In genomic region chr5:146751054-146751453, GRCh38 we compare ENCODE assay signal across 15 cellular contexts.
A peak's percentile ranks its signal among the peaks of the same experiment; 100 is the strongest.
DNase-seq lines count a peak whose midpoint lies in the region; ATAC-seq and TF ChIP-seq lines count a peak whose summit lies in the region.
"Had no signal": no experiment of that assay in that cellular context is flagged by ENCODE, and none has a peak within 500 bp of the region (broad histone marks: within the 10 kb centered on the region; RNA-seq: fewer than 3 reads in every experiment).

No MANE protein-coding gene starts in this region.

- no peaks in the 10 kb centered on the region for H3K9me3 ChIP-seq in CD4-positive, CD25-positive, alpha-beta regulatory T cell (ENCODE audit: control insufficient read depth in 2 of 2, low read length in 2 of 2)
- no peaks in the 10 kb centered on the region for H3K9me3 ChIP-seq in DND-41 (ENCODE audit: insufficient read depth, low read length, severe bottlenecking)
- no peaks in the 10 kb centered on the region for H3K9me3 ChIP-seq in PC-3 (ENCODE audit: low read length)
- no peaks in the 10 kb centered on the region for H3K9me3 ChIP-seq in Peyer's patch
- H3K9me3 ChIP-seq: gastrocnemius medialis, SJSA1 had no signal

- H3K4me2 ChIP-seq in DND-41 (ENCODE audit: insufficient read depth, low read length) (no peak overlapping the region), PC-3 (ENCODE audit: low read length) (peak overlapping the region; percentile 36; the same call in 1 of the 2 replicates)

- H3K9me2 ChIP-seq in PC-3 (replicated peaks; ENCODE audit: low read length): no peaks in the 10 kb centered on the region

- no TSS peak for BruUV-seq in PC-3 (replicated peaks; lab: Mats Ljungman, UMichigan)
- BruUV-seq in Calu3 (replicated peaks; lab: Mats Ljungman, UMichigan): no TSS peak

- no peak for TF ChIP-seq POLR2A in Peyer's patch (IDR thresholded peaks at IDR 0.05)

- H3F3A ChIP-seq in PC-3 (ENCODE audit: low read length, unreplicated experiment): no peaks in the 10 kb centered on the region

- no peak for ATAC-seq in CD4-positive, CD25-positive, alpha-beta regulatory T cell (ENCODE audit: low read depth in 2 of 2)
- ATAC-seq in DND-41 (ENCODE audit: insufficient read depth, low read depth) (no peak), PC-3 (peak; percentile 82)
- ATAC-seq: gastrocnemius medialis had no signal

- H3K27me3 Mint-ChIP-seq in CD4-positive, CD25-positive, alpha-beta regulatory T cell: no peaks in the 10 kb centered on the region
- H3K27me3 Mint-ChIP-seq in Calu3 (ENCODE audit: unreplicated experiment): no peaks in the 10 kb centered on the region
- peaks cover 4% of the 10 kb centered on the region for H3K27me3 Mint-ChIP-seq in osteocyte (ENCODE audit: unreplicated experiment)
- H3K27me3 Mint-ChIP-seq: brain had no signal

- CTCF ChIA-PET in PC-3 (lab: Charles Lee) (no interaction called here), Calu3 (lab: Charles Lee) (no interaction called here)

- H4K20me1 ChIP-seq in DND-41 (ENCODE audit: insufficient read depth, low read length) (no peaks in the 10 kb centered on the region), PC-3 (ENCODE audit: low read length) (no peaks in the 10 kb centered on the region)

- peaks cover 47% of the 10 kb centered on the region for H3K4me1 ChIP-seq in CD4-positive, CD25-positive, alpha-beta regulatory T cell (ENCODE audit: control insufficient read depth, insufficient read depth, low read length, poor library complexity, severe bottlenecking)
- peaks cover 32% of the 10 kb centered on the region for H3K4me1 ChIP-seq in DND-41 (ENCODE audit: insufficient read depth, low read length)
- H3K4me1 ChIP-seq in PC-3 (ENCODE audit: insufficient read depth, low read length): peaks cover 11% of the 10 kb centered on the region
- H3K4me1 ChIP-seq in Peyer's patch: no peaks in the 10 kb centered on the region
- H3K4me1 ChIP-seq: gastrocnemius medialis, SJSA1 had no signal

- peaks cover 28 to 49% (median 38%) of the 10 kb centered on the region in 4 donors for H3K4me1 Mint-ChIP-seq in CD4-positive, CD25-positive, alpha-beta regulatory T cell
- peaks cover 16% of the 10 kb centered on the region for H3K4me1 Mint-ChIP-seq in Calu3 (ENCODE audit: low read depth, unreplicated experiment)
- no peaks in the 10 kb centered on the region for H3K4me1 Mint-ChIP-seq in osteocyte (ENCODE audit: unreplicated experiment)

- H2AFZ ChIP-seq in DND-41 (ENCODE audit: low read depth, low read length) (no peak overlapping the region), PC-3 (ENCODE audit: low read length) (peak overlapping the region; percentile 42; the same call in 1 of the 2 replicates)

- TF ChIP-seq CTCF in DND-41 (IDR thresholded peaks at IDR 0.05; ENCODE audit: borderline replicate concordance, extremely low read depth, low read length, poor library complexity, severe bottlenecking): no peak
- TF ChIP-seq CTCF in PC-3 (conservative IDR thresholded peaks at IDR 0.05; ENCODE audit: low read depth, low read length): no peak
- TF ChIP-seq CTCF in Calu3 (IDR thresholded peaks at IDR 0.05; ENCODE audit: unreplicated experiment): no peak
- TF ChIP-seq CTCF in Peyer's patch (IDR thresholded peaks at IDR 0.05): no peak
- TF ChIP-seq CTCF in osteocyte (IDR thresholded peaks at IDR 0.05): no peak

- H3K4me3 ChIP-seq in CD4-positive, CD25-positive, alpha-beta regulatory T cell (ENCODE audit: low read depth, low read length): no peak overlapping the region
- H3K4me3 ChIP-seq in DND-41 (ENCODE audit: low read depth in 1 of 2, low read length in 2 of 2) (no peak overlapping the region), PC-3 (ENCODE audit: low read length) (no peak overlapping the region), Peyer's patch (no peak overlapping the region)
- H3K4me3 ChIP-seq: gastrocnemius medialis, SJSA1 had no signal

- no peaks in the 10 kb centered on the region for H3K27me3 ChIP-seq in CD4-positive, CD25-positive, alpha-beta regulatory T cell (ENCODE audit: control insufficient read depth, insufficient read depth, low read length)
- H3K27me3 ChIP-seq in DND-41 (ENCODE audit: insufficient read depth, low read length, poor library complexity) (no peaks in the 10 kb centered on the region), PC-3 (ENCODE audit: low read length) (peaks cover 19% of the 10 kb centered on the region), Peyer's patch (no peaks in the 10 kb centered on the region)
- H3K27me3 ChIP-seq: gastrocnemius medialis, SJSA1 had no signal

- intact Hi-C loops in PC-3 (cut with micrococcal nuclease): no loop called here
- intact Hi-C loops in Calu3 (cut with micrococcal nuclease; ENCODE audit: unreplicated experiment): no loop called here

- peaks cover 0 to 9% (median 0%) of the 10 kb centered on the region in 7 donors for H3K9me3 Mint-ChIP-seq in CD4-positive, CD25-positive, alpha-beta regulatory T cell
- H3K9me3 Mint-ChIP-seq in Calu3 (ENCODE audit: low read depth, unreplicated experiment) (no peaks in the 10 kb centered on the region), osteocyte (ENCODE audit: unreplicated experiment) (no peaks in the 10 kb centered on the region)

- peak overlapping the region; percentile 72 to 97 (median 90) for H3K27ac Mint-ChIP-seq in CD4-positive, CD25-positive, alpha-beta regulatory T cell
- H3K27ac Mint-ChIP-seq in Calu3 (ENCODE audit: unreplicated experiment): no peak overlapping the region
- H3K27ac Mint-ChIP-seq in osteocyte (ENCODE audit: unreplicated experiment): no peak overlapping the region
- H3K27ac Mint-ChIP-seq: CD14-positive monocyte had no signal

- peak overlapping the region; percentile 78 for H3K27ac ChIP-seq in CD4-positive, CD25-positive, alpha-beta regulatory T cell (ENCODE audit: insufficient read depth, low read length, poor library complexity, severe bottlenecking)
- H3K27ac ChIP-seq in DND-41 (ENCODE audit: low read length) (0 out of 2 replicates have a peak overlapping the region, but pooled peaks have one; percentile 34), PC-3 (ENCODE audit: low read length) (no peak overlapping the region), Peyer's patch (peak overlapping the region in 1 of 4 donors; percentile 6)
- H3K27ac ChIP-seq: gastrocnemius medialis, SJSA1 had no signal

- no peak overlapping the region for H3K9ac ChIP-seq in DND-41 (ENCODE audit: low read depth, low read length)
- H3K9ac ChIP-seq in PC-3 (ENCODE audit: low read length): no peak overlapping the region

- peak overlapping the region in 1 of 4 donors; percentile 61 for H3K4me3 Mint-ChIP-seq in CD4-positive, CD25-positive, alpha-beta regulatory T cell
- H3K4me3 Mint-ChIP-seq in Calu3 (ENCODE audit: low read depth, unreplicated experiment): no peak overlapping the region
- no peak overlapping the region for H3K4me3 Mint-ChIP-seq in osteocyte (ENCODE audit: unreplicated experiment)
- H3K4me3 Mint-ChIP-seq: brain, CD14-positive monocyte had no signal

- no peak for DNase-seq in CD4-positive, CD25-positive, alpha-beta regulatory T cell
- no peak for DNase-seq in DND-41
- DNase-seq in PC-3: peak; percentile 74
- DNase-seq in kidney tubule cell (ENCODE audit: low spot score): peak; percentile 24
- no peak for DNase-seq in Calu3
- DNase-seq in Peyer's patch: no peak
- DNase-seq in osteocyte (ENCODE audit: extremely low spot score, unreplicated experiment): no peak
- no peak for DNase-seq in AML-193 (lab: John Stamatoyannopoulos, UW)
- DNase-seq: effector CD8-positive, alpha-beta T cell; islet precursor cell; NCI-H446 treated with DMSO at 0.1 percent for 48 hours had no signal

- peaks cover 4% of the 10 kb centered on the region for H3K36me3 Mint-ChIP-seq in CD4-positive, CD25-positive, alpha-beta regulatory T cell
- H3K36me3 Mint-ChIP-seq in Calu3 (ENCODE audit: insufficient read depth, unreplicated experiment) (no peaks in the 10 kb centered on the region), osteocyte (ENCODE audit: unreplicated experiment) (no peaks in the 10 kb centered on the region)
- H3K36me3 Mint-ChIP-seq: CD14-positive monocyte had no signal

- POLR2A ChIA-PET in PC-3 (lab: Charles Lee; ENCODE audit: unreplicated experiment): no interaction called here

- H3K79me2 ChIP-seq in DND-41 (ENCODE audit: insufficient read depth, low read length): no peaks in the 10 kb centered on the region
- no peaks in the 10 kb centered on the region for H3K79me2 ChIP-seq in PC-3 (ENCODE audit: low read length)

- no peaks in the 10 kb centered on the region for H3K36me3 ChIP-seq in CD4-positive, CD25-positive, alpha-beta regulatory T cell (ENCODE audit: control insufficient read depth, insufficient read depth, low read length)
- H3K36me3 ChIP-seq in DND-41 (ENCODE audit: insufficient read depth, low read length): no peaks in the 10 kb centered on the region
- no peaks in the 10 kb centered on the region for H3K36me3 ChIP-seq in PC-3 (ENCODE audit: low read depth, low read length)
- H3K36me3 ChIP-seq in Peyer's patch: no peaks in the 10 kb centered on the region
- H3K36me3 ChIP-seq: gastrocnemius medialis, SJSA1 had no signal

Comparison
In these comparisons a context has a peak if more than half of its experiments do, and no peak if none do; other contexts are left out.
1. DNase-seq: peak in PC-3 (single experiment) and kidney tubule cell (single experiment); none in CD4-positive, CD25-positive, alpha-beta regulatory T cell (0 of 3), DND-41 (single experiment), Calu3 (single experiment), Peyer's patch (0 of 3), osteocyte (single experiment) and AML-193 (0 of 2).
2. H3K27ac Mint-ChIP-seq: peak in CD4-positive, CD25-positive, alpha-beta regulatory T cell (3 of 3); none in Calu3 (single experiment) and osteocyte (single experiment).